ENCODE assay signal across 15 cellular contexts in the genomic region with DNA sequence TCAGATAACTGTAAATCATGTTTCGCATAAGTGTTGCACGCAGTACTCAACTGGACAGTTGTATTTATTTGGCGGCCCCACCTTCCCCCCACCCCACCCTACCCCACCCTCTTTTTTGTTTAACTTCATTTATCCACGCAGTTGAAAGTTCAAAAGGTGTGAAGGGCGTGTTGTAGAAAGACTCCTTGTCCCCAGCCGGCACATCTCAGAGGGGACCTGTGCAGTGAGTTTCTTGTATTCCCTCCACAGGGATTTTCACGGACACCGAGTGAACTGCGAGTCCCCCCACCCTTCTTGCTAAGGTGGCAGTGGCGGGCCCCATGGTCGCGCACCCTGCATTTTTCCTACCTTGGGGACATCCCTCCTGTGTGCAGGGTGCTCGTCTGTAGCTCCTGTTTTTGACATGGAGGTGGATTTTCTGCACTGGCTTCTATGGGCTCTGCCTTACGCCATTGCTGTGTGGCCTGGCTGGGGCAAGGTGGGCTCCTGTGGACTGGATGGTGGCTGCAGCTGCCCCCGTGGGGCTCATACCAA. TPM values are rescaled to one million over a fixed set of nuclear protein-coding genes. Genes with fewer than 3 reads are reported as not detected.
DNase-seq lines count a peak whose midpoint lies in the region; ATAC-seq and TF ChIP-seq lines count a peak whose summit lies in the region.
"Had no signal": no experiment of that assay in that cellular context is flagged by ENCODE, and none has a peak within 500 bp of the region (broad histone marks: within the 10 kb centered on the region; RNA-seq: fewer than 3 reads in every experiment).

No MANE protein-coding gene starts in this region.

- no peak for DNase-seq in activated CD4-positive, alpha-beta T cell treated with anti-CD3 and anti-CD28 coated beads for 36 hours
- no peak for DNase-seq in activated CD4-positive, alpha-beta T cell treated with anti-CD3 and anti-CD28 coated beads for 48 hours
- DNase-seq in RWPE1 (ENCODE audit: low spot score) (no peak), memory B cell (ENCODE audit: low spot score in 2 of 2) (no peak), anterior cingulate cortex (lab: John Stamatoyannopoulos, UW) (no peak), mesendoderm (no peak), NCI-H2107 (lab: John Stamatoyannopoulos, UW) (no peak)
- DNase-seq: ACHN; activated T-cell treated with anti-CD3 and anti-CD28 coated beads for 4 hours; NCI-H2029 treated with DMSO at 0.1 percent for 48 hours; NCI-H82; stimulated activated CD4-positive, alpha-beta T cell treated with anti-CD3 and anti-CD28 coated beads, Interleukin-15, amount 100 ng/mL, for 24 hours had no signal

- TF ChIP-seq CTCF in RWPE1 (conservative IDR thresholded peaks at IDR 0.05; ENCODE audit: low read depth), result no peak

- H3K27me3 ChIP-seq in mesendoderm (ENCODE audit: insufficient read depth, low read length, poor library complexity), result no peaks in the 10 kb centered on the region
- H3K27me3 ChIP-seq: adrenal gland had no signal

- no peak overlapping the region for H3K56ac ChIP-seq in mesendoderm (ENCODE audit: low read length)

- H3K79me1 ChIP-seq in mesendoderm (ENCODE audit: low read length), result no peaks in the 10 kb centered on the region

- no peaks in the 10 kb centered on the region for H3K9me3 Mint-ChIP-seq in activated CD4-positive, alpha-beta T cell treated with anti-CD3 and anti-CD28 coated beads for 36 hours (ENCODE audit: low read depth)
- no peaks in the 10 kb centered on the region for H3K9me3 Mint-ChIP-seq in memory B cell
- H3K9me3 Mint-ChIP-seq in stimulated activated memory B cell treated with anti-CD40 and anti-IgM and Interleukin-4, amounts not matched to agents 10 μg/mL and 1 μg/mL and 100 μg/mL, for 72 hours, result no peaks in the 10 kb centered on the region

- CTCF ChIA-PET in activated CD4-positive, alpha-beta T cell treated with anti-CD3 and anti-CD28 coated beads for 36 hours (lab: Charles Lee), result no interaction called here
- CTCF ChIA-PET in RWPE1 (lab: Yijun Ruan, JAX), result interaction anchor here (1.0 kb wide), 1 partner anchor 89 kb away, joined by 3 read pairs; no protein-coding TSS in a partner anchor

- no peak for ATAC-seq in activated CD4-positive, alpha-beta T cell treated with anti-CD3 and anti-CD28 coated beads for 36 hours
- no peak for ATAC-seq in memory B cell (ENCODE audit: low read depth)
- no peak for ATAC-seq in stimulated activated memory B cell treated with anti-CD40 and anti-IgM and Interleukin-4, amounts not matched to agents 10 μg/mL and 1 μg/mL and 100 μg/mL, for 72 hours

- H3K27ac Mint-ChIP-seq in activated CD4-positive, alpha-beta T cell treated with anti-CD3 and anti-CD28 coated beads for 36 hours, result peak overlapping the region; percentile 31
- H3K27ac Mint-ChIP-seq in memory B cell, result peak overlapping the region; percentile 24
- peak overlapping the region; percentile 57 for H3K27ac Mint-ChIP-seq in stimulated activated memory B cell treated with anti-CD40 and anti-IgM and Interleukin-4, amounts not matched to agents 10 μg/mL and 1 μg/mL and 100 μg/mL, for 72 hours

- H3K9ac ChIP-seq in mesendoderm (ENCODE audit: low read length), result no peak overlapping the region

- H3K4me1 Mint-ChIP-seq in activated CD4-positive, alpha-beta T cell treated with anti-CD3 and anti-CD28 coated beads for 36 hours, result no peaks in the 10 kb centered on the region
- H3K4me1 Mint-ChIP-seq in memory B cell, result peaks cover 2% of the 10 kb centered on the region
- H3K4me1 Mint-ChIP-seq in stimulated activated memory B cell treated with anti-CD40 and anti-IgM and Interleukin-4, amounts not matched to agents 10 μg/mL and 1 μg/mL and 100 μg/mL, for 72 hours, result peaks cover 7% of the 10 kb centered on the region

- no peak overlapping the region for H4K5ac ChIP-seq in mesendoderm (ENCODE audit: low read length)

- H3K79me2 ChIP-seq in mesendoderm (ENCODE audit: control insufficient read depth, insufficient read depth, low read length), result no peaks in the 10 kb centered on the region

- H2AK5ac ChIP-seq in mesendoderm (ENCODE audit: low read length), result no peak overlapping the region

- H3K27me3 Mint-ChIP-seq in activated CD4-positive, alpha-beta T cell treated with anti-CD3 and anti-CD28 coated beads for 36 hours, result no peaks in the 10 kb centered on the region
- no peaks in the 10 kb centered on the region for H3K27me3 Mint-ChIP-seq in memory B cell
- no peaks in the 10 kb centered on the region for H3K27me3 Mint-ChIP-seq in stimulated activated memory B cell treated with anti-CD40 and anti-IgM and Interleukin-4, amounts not matched to agents 10 μg/mL and 1 μg/mL and 100 μg/mL, for 72 hours

- H3K4me2 ChIP-seq in mesendoderm (ENCODE audit: low read length), result no peak overlapping the region

- no peak overlapping the region for H3K23ac ChIP-seq in mesendoderm (ENCODE audit: low read length)

- H3K4me3 Mint-ChIP-seq in activated CD4-positive, alpha-beta T cell treated with anti-CD3 and anti-CD28 coated beads for 36 hours, result no peak overlapping the region
- H3K4me3 Mint-ChIP-seq in memory B cell, result no peak overlapping the region
- H3K4me3 Mint-ChIP-seq in stimulated activated memory B cell treated with anti-CD40 and anti-IgM and Interleukin-4, amounts not matched to agents 10 μg/mL and 1 μg/mL and 100 μg/mL, for 72 hours, result no peak overlapping the region

- no peak overlapping the region for H3K4ac ChIP-seq in mesendoderm (ENCODE audit: low read depth, low read length)

- no peaks in the 10 kb centered on the region for H3K36me3 ChIP-seq in mesendoderm (ENCODE audit: control insufficient read depth, insufficient read depth, low read length)
- H3K36me3 ChIP-seq: adrenal gland, prostate gland had no signal

- no CpG with 5 or more reads among the region's 15 CpGs for WGBS in mesendoderm (ENCODE audit: extremely low coverage, insufficient coverage, low lambda C conversion rate)

- H2BK15ac ChIP-seq in mesendoderm (replicated peaks; ENCODE audit: low read depth), result no peak overlapping the region

- H3K18ac ChIP-seq in mesendoderm (ENCODE audit: low read length), result no peak overlapping the region

- no peak overlapping the region for H4K8ac ChIP-seq in mesendoderm (ENCODE audit: low read depth, low read length)

- no peak overlapping the region for H3K4me3 ChIP-seq in mesendoderm (ENCODE audit: low read length)
- H3K4me3 ChIP-seq: adrenal gland, prostate gland had no signal

- no peaks in the 10 kb centered on the region for H3K4me1 ChIP-seq in mesendoderm (ENCODE audit: control insufficient read depth, low read depth, low read length)
- H3K4me1 ChIP-seq: adrenal gland, prostate gland had no signal

- intact Hi-C loops in activated CD4-positive, alpha-beta T cell treated with anti-CD3 and anti-CD28 coated beads for 36 hours (cut with DNase I, micrococcal nuclease), result no loop called here

- H3K27ac ChIP-seq in RWPE1 (peak overlapping the region; percentile 62; the same call in 1 of the 2 replicates), mesendoderm (ENCODE audit: low read depth, low read length) (no peak overlapping the region)
- H3K27ac ChIP-seq: adrenal gland, prostate gland had no signal

- POLR2A ChIA-PET in activated CD4-positive, alpha-beta T cell treated with anti-CD3 and anti-CD28 coated beads for 36 hours (lab: Charles Lee), result interaction anchor here (0.6 kb wide), 1 partner anchor 469 kb away, joined by 3 read pairs; no protein-coding TSS in a partner anchor
- POLR2A ChIA-PET in RWPE1 (lab: Yijun Ruan, JAX; ENCODE audit: low non-redundant PET), result no interaction called here

- no peak overlapping the region for H2BK120ac ChIP-seq in mesendoderm (ENCODE audit: low read depth, low read length)

- no peak overlapping the region for H2BK5ac ChIP-seq in mesendoderm (ENCODE audit: low read length)

- H3K36me3 Mint-ChIP-seq in activated CD4-positive, alpha-beta T cell treated with anti-CD3 and anti-CD28 coated beads for 36 hours (ENCODE audit: low read depth), result peaks cover 14% of the 10 kb centered on the region
- peaks cover 22% of the 10 kb centered on the region for H3K36me3 Mint-ChIP-seq in memory B cell
- H3K36me3 Mint-ChIP-seq in stimulated activated memory B cell treated with anti-CD40 and anti-IgM and Interleukin-4, amounts not matched to agents 10 μg/mL and 1 μg/mL and 100 μg/mL, for 72 hours, result peaks cover 51% of the 10 kb centered on the region

RNA-seq across cellular contexts. Expression of gene ADCY7, which starts 36.2 kb away (rescaled TPM):
- 10 to 100 TPM; 51.8 to 85.3 TPM for total RNA-seq in activated CD4-positive, alpha-beta T cell treated with anti-CD3 and anti-CD28 coated beads for 36 hours
- polyA plus RNA-seq in mesendoderm (2013, experiment 1 of 2), result 0.58 TPM
- 0.84 TPM for polyA plus RNA-seq in mesendoderm (2013, experiment 2 of 2)
